In the genomic region with DNA sequence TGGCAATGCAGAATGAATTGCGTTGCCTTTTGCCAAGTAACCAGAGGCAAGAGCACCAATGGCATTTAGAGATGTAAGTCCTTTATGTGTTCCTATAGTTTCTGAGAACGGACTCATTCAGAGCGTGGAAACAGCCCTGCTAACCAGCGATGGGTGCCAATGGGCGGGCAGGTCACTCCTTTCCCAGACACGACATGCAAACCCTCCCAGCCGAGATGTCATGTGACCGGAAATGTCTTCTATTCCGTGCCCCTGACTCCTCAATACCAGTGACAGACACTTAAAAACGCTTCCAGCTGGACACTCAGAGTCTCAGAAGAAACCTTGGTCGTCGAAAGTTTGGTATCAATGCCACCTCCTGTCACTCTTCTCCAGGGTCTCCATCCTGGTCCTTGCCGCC, we compare ENCODE assay signal across 1 cellular context.
TF ChIP-seq lines count a peak whose summit lies in the region.

No MANE protein-coding gene starts in this region.

TF ChIP-seq in H1, 55 proteins besides CTCF, POLR2A, EP300 and RAD21:
- TF ChIP-seq CHD2 (IDR thresholded peaks at IDR 0.05; ENCODE audit: low read length), result no peak
- no peak for TF ChIP-seq BRCA1 (IDR thresholded peaks at IDR 0.05; ENCODE audit: low read depth, low read length)
- no peak for TF ChIP-seq ASH2L (IDR thresholded peaks at IDR 0.05; ENCODE audit: low read length)
- no peak for TF ChIP-seq CBX8 (IDR thresholded peaks at IDR 0.05; ENCODE audit: borderline replicate concordance, low read depth, low read length)
- TF ChIP-seq NRF1 (IDR thresholded peaks at IDR 0.05; ENCODE audit: low read depth, low read length), result no peak
- no peak for TF ChIP-seq TEAD4 (IDR thresholded peaks at IDR 0.05; ENCODE audit: low read depth, low read length)
- no peak for TF ChIP-seq KDM5A (IDR thresholded peaks at IDR 0.05; ENCODE audit: low read length)
- TF ChIP-seq CHD1 (IDR thresholded peaks at IDR 0.05; ENCODE audit: low read depth, low read length), result no peak
- TF ChIP-seq EZH2 (IDR thresholded peaks at IDR 0.05; ENCODE audit: low read depth, low read length, severe bottlenecking), result no peak
- TF ChIP-seq RBBP5 (IDR thresholded peaks at IDR 0.05; ENCODE audit: borderline replicate concordance, low read depth, low read length), result no peak
- TF ChIP-seq, protein P1, sequence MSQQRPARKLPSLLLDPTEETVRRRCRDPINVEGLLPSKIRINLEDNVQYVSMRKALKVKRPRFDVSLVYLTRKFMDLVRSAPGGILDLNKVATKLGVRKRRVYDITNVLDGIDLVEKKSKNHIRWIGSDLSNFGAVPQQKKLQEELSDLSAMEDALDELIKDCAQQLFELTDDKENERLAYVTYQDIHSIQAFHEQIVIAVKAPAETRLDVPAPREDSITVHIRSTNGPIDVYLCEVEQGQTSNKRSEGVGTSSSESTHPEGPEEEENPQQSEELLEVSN (IDR thresholded peaks at IDR 0.05), result no peak
- TF ChIP-seq RFX5 (IDR thresholded peaks at IDR 0.05; ENCODE audit: borderline replicate concordance, low read depth, low read length), result no peak
